ENCODE assay signal across 27 cellular contexts in the genomic region with DNA sequence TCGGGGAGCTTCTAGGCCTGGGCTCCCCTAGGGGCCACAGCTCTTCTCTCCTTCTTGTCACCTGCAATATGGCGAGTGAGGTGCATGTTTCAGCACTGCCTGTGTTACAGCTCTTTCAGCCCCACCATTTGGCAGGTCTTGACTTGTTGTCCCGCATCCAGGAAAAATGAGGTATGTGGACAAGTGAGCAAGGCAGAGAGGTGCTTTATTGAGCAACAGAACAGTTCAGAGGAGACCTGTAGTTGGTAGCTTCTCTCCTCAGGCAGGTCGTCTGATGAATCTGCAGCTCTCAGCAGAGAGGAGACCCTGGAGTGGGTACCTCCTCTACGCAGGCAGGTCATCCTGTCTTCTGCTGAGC.
"Had no signal": no experiment of that assay in that cellular context is flagged by ENCODE, and none has a peak within 500 bp of the region (broad histone marks: within the 10 kb centered on the region; RNA-seq: fewer than 3 reads in every experiment).

No MANE protein-coding gene starts in this region.

- H3K27ac Mint-ChIP-seq: mesothelial cell of epicardium; naive B cell; natural killer cell treated with Interleukin-12 subunit alpha and Interleukin-12 subunit beta and Interleukin-15 and Interleukin-18, amount 100 ng/mL, for 72 hours; stimulated activated effector memory CD8-positive, alpha-beta T cell treated with anti-CD3 and anti-CD28 coated beads, Interleukin-12 subunit alpha, Interleukin-12 subunit beta, amount 100 ng/mL, for 72 hours; type B pancreatic cell had no signal

- ATAC-seq: gastroesophageal sphincter; heart left ventricle; left lobe of liver; natural killer cell treated with Interleukin-12 subunit alpha and Interleukin-12 subunit beta and Interleukin-15 and Interleukin-18, amount 100 ng/mL, for 72 hours; pancreas had no signal

- H3K4me3 Mint-ChIP-seq: mesothelial cell of epicardium; naive B cell; natural killer cell treated with Interleukin-12 subunit alpha and Interleukin-12 subunit beta and Interleukin-15 and Interleukin-18, amount 100 ng/mL, for 72 hours; neural crest cell; stimulated activated effector memory CD8-positive, alpha-beta T cell treated with anti-CD3 and anti-CD28 coated beads, Interleukin-12 subunit alpha, Interleukin-12 subunit beta, amount 100 ng/mL, for 72 hours; type B pancreatic cell had no signal

- H2AFZ ChIP-seq: hepatocyte had no signal

- H3K27me3 ChIP-seq: gastroesophageal sphincter, heart left ventricle, hepatocyte, neutrophil, pancreas, sigmoid colon, stomach, thyroid gland had no signal

- H3K4me1 ChIP-seq: gastroesophageal sphincter, heart left ventricle, pancreas, sigmoid colon, stomach, thyroid gland had no signal

- H3K4me1 Mint-ChIP-seq: mesothelial cell of epicardium, neural crest cell had no signal

- H3K79me2 ChIP-seq: hepatocyte had no signal

- H3K27me3 Mint-ChIP-seq: natural killer cell treated with Interleukin-12 subunit alpha and Interleukin-12 subunit beta and Interleukin-15 and Interleukin-18, amount 100 ng/mL, for 72 hours; type B pancreatic cell had no signal

- H3K36me3 Mint-ChIP-seq: mesothelial cell of epicardium; naive B cell; stimulated activated effector memory CD8-positive, alpha-beta T cell treated with anti-CD3 and anti-CD28 coated beads, Interleukin-12 subunit alpha, Interleukin-12 subunit beta, amount 100 ng/mL, for 72 hours; type B pancreatic cell had no signal

- FAIRE-seq: endothelial cell of umbilical vein, kidney, pancreas had no signal

- DNase-seq: dermis blood vessel endothelial cell; effector memory CD4-positive, alpha-beta T cell; foreskin fibroblast; heart left ventricle; mesenchymal stem cell; naive B cell; pancreas; sigmoid colon; stimulated activated CD4-positive, alpha-beta T cell treated with anti-CD3 and anti-CD28 coated beads, Interleukin-2, amount 100 ng/mL, for 24 hours; stimulated activated CD4-positive, alpha-beta T cell treated with anti-CD3 and anti-CD28 coated beads, Interleukin-4, amount 100 ng/mL, for 24 hours; stimulated activated naive CD4-positive, alpha-beta T cell treated with Interleukin-2 at 50 U/mL for 16 hours; stomach; thyroid gland had no signal

- H3K36me3 ChIP-seq: gastroesophageal sphincter, heart left ventricle, neutrophil, pancreas, sigmoid colon, stomach, thyroid gland had no signal

- H3K4me2 ChIP-seq: hepatocyte had no signal

- H3K9me3 ChIP-seq: gastroesophageal sphincter, heart left ventricle, mucosa of descending colon, neutrophil, pancreas, sigmoid colon, thyroid gland had no signal

- H3K27ac ChIP-seq: coronary artery, gastroesophageal sphincter, heart left ventricle, hepatocyte, neutrophil, pancreas, sigmoid colon, stomach, thyroid gland had no signal

- H3K4me3 ChIP-seq: coronary artery, gastroesophageal sphincter, heart left ventricle, hepatocyte, lung, mucosa of descending colon, pancreas, sigmoid colon, stomach, thyroid gland had no signal
